ENCODE assay signal across 20 cellular contexts in the genomic region with DNA sequence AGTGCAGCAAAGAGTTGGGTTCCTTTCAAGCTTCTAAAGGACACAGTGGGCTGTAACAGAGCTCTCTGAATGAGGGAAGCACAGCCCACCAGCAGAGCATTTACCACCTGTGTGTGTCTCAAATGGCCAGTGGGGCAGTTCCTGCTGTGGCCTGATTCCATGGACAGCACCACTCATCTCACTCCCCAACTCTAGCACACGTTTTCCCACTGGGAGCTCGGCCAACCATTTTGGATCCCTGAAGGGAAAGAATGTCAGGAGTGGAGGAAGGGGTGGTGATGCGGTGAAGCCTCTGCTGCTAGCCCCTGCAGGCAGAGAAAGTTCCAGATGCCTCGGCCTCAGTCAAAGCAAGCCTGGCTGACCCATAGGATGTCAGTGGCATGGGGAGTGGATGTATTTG.
DNase-seq lines count a peak whose midpoint lies in the region; TF ChIP-seq lines count a peak whose summit lies in the region.
"Had no signal": no experiment of that assay in that cellular context is flagged by ENCODE, and none has a peak within 500 bp of the region (broad histone marks: within the 10 kb centered on the region; RNA-seq: fewer than 3 reads in every experiment).

No MANE protein-coding gene starts in this region.

- in situ Hi-C loops in astrocyte of the cerebellum (cut with HindIII; ENCODE audit: low sequenced_read_pairs) = loop anchor here (10.0 kb wide), 1 partner anchor 100 kb away; a partner anchor contains a TSS

- H3K27me3 ChIP-seq in neural progenitor cell = no peaks in the 10 kb centered on the region
- no peaks in the 10 kb centered on the region for H3K27me3 ChIP-seq in thyroid gland

- no peaks in the 10 kb centered on the region for H3K36me3 ChIP-seq in HEK293 (ENCODE audit: control insufficient read depth in 2 of 2, insufficient read depth in 1 of 2, low read length in 2 of 2)
- no peaks in the 10 kb centered on the region for H3K36me3 ChIP-seq in neural progenitor cell
- H3K36me3 ChIP-seq in thyroid gland = no peaks in the 10 kb centered on the region

- H3K27me3 Mint-ChIP-seq in neural progenitor cell (ENCODE audit: insufficient read depth, low read depth) = peaks cover 2% of the 10 kb centered on the region
- peaks cover 4% of the 10 kb centered on the region for H3K27me3 Mint-ChIP-seq in activated T-helper 1 cell treated with anti-CD3 and anti-CD28 coated beads, Interleukin-12 subunit alpha, Interleukin-12 subunit beta, Interleukin-2, Interleukin-4 antibody, amounts not matched to agents 30 ng/mL and 10 ng/mL and 1 ng/mL, durations not matched to agents 14 hours and 24 hours and 36 hours (ENCODE audit: insufficient read depth)

- TF ChIP-seq CTCF in HEK293 (tag by site-specific recombination; IDR thresholded peaks at IDR 0.05) = no peak
- TF ChIP-seq CTCF in astrocyte of the cerebellum (IDR thresholded peaks at IDR 0.05; ENCODE audit: low read depth, low read length, missing control alignments) = no peak
- TF ChIP-seq CTCF in neural progenitor cell (IDR thresholded peaks at IDR 0.05) = no peak
- TF ChIP-seq CTCF in thyroid gland (IDR thresholded peaks at IDR 0.05) = no peak

- H3K9ac ChIP-seq in neural progenitor cell = no peak overlapping the region

- H4K20me1 ChIP-seq in neural progenitor cell (ENCODE audit: low read depth) = no peaks in the 10 kb centered on the region

- H3K9me3 Mint-ChIP-seq in neural progenitor cell = no peaks in the 10 kb centered on the region
- no peaks in the 10 kb centered on the region for H3K9me3 Mint-ChIP-seq in activated T-helper 1 cell treated with anti-CD3 and anti-CD28 coated beads, Interleukin-12 subunit alpha, Interleukin-12 subunit beta, Interleukin-2, Interleukin-4 antibody, amounts not matched to agents 30 ng/mL and 10 ng/mL and 1 ng/mL, durations not matched to agents 14 hours and 24 hours and 36 hours
- H3K9me3 Mint-ChIP-seq: CD4-positive, CD25-positive, alpha-beta regulatory T cell had no signal

- POLR2A ChIA-PET in HEK293 (lab: Yijun Ruan, JAX) = interaction anchor here (0.6 kb wide), 1 partner anchor 140 kb away, joined by 3 read pairs; no protein-coding TSS in a partner anchor

- TF ChIP-seq POLR2A in thyroid gland (IDR thresholded peaks at IDR 0.05) = no peak

- H3K27ac ChIP-seq in HEK293 (ENCODE audit: extremely low read depth, low read depth, low read length) = no peak overlapping the region
- H3K27ac ChIP-seq in neural progenitor cell = no peak overlapping the region
- no peak overlapping the region for H3K27ac ChIP-seq in thyroid gland
- H3K27ac ChIP-seq: RWPE1 had no signal

- H2AFZ ChIP-seq in neural progenitor cell (replicated peaks) = no peak overlapping the region

- H3K4me1 Mint-ChIP-seq in neural progenitor cell = peaks cover 23% of the 10 kb centered on the region
- H3K4me1 Mint-ChIP-seq in activated T-helper 1 cell treated with anti-CD3 and anti-CD28 coated beads, Interleukin-12 subunit alpha, Interleukin-12 subunit beta, Interleukin-2, Interleukin-4 antibody, amounts not matched to agents 30 ng/mL and 10 ng/mL and 1 ng/mL, durations not matched to agents 14 hours and 24 hours and 36 hours (ENCODE audit: low read depth) = peaks cover 14% of the 10 kb centered on the region
- H3K4me1 Mint-ChIP-seq: B cell had no signal

- intact Hi-C loops in thyroid gland (cut with DNase I) = loop anchor here (10.0 kb wide), 1 partner anchor 170 kb away; no protein-coding TSS in a partner anchor
- intact Hi-C loops in activated T-helper 1 cell treated with anti-CD3 and anti-CD28 coated beads, Interleukin-12 subunit alpha, Interleukin-12 subunit beta, Interleukin-2, Interleukin-4 antibody, amounts not matched to agents 30 ng/mL and 10 ng/mL and 1 ng/mL, durations not matched to agents 14 hours and 24 hours and 36 hours (cut with micrococcal nuclease) = no loop called here

- H3K79me2 ChIP-seq in neural progenitor cell (ENCODE audit: low read depth) = no peaks in the 10 kb centered on the region

- no peaks in the 10 kb centered on the region for H3K36me3 Mint-ChIP-seq in neural progenitor cell
- no peaks in the 10 kb centered on the region for H3K36me3 Mint-ChIP-seq in activated T-helper 1 cell treated with anti-CD3 and anti-CD28 coated beads, Interleukin-12 subunit alpha, Interleukin-12 subunit beta, Interleukin-2, Interleukin-4 antibody, amounts not matched to agents 30 ng/mL and 10 ng/mL and 1 ng/mL, durations not matched to agents 14 hours and 24 hours and 36 hours (ENCODE audit: low read depth)
- H3K36me3 Mint-ChIP-seq: CD4-positive, CD25-positive, alpha-beta regulatory T cell had no signal

- no peak overlapping the region for H3K4me2 ChIP-seq in neural progenitor cell

- DNase-seq in astrocyte of the cerebellum (ENCODE audit: low read depth) (peak; percentile 31), neural progenitor cell (ENCODE audit: low spot score) (no peak), thyroid gland (no peak), OCI-M1 (lab: John Stamatoyannopoulos, UW) (no peak)
- no peak for DNase-seq in activated CD4-positive, alpha-beta T cell treated with anti-CD3 and anti-CD28 coated beads for 1 hour
- DNase-seq in activated T-helper 1 cell treated with anti-CD3 and anti-CD28 coated beads, Interleukin-12 subunit alpha, Interleukin-12 subunit beta, Interleukin-2, Interleukin-4 antibody, amounts not matched to agents 30 ng/mL and 10 ng/mL and 1 ng/mL, durations not matched to agents 14 hours and 24 hours and 36 hours (ENCODE audit: low spot score) = no peak
- DNase-seq: ACHN; CD4-positive, CD25-positive, alpha-beta regulatory T cell; COR-L47; DMS 273 treated with DMSO at 0.1 percent for 48 hours; GDM1; KG1; NCI-H1417; NCI-H187; NCI-H524; NCI-H82; SIG-M5 had no signal

- H3K4me1 ChIP-seq in HEK293 (ENCODE audit: control insufficient read depth, insufficient read depth, low read length) = peaks cover 19% of the 10 kb centered on the region
- H3K4me1 ChIP-seq in neural progenitor cell = peaks cover 13% of the 10 kb centered on the region
- no peaks in the 10 kb centered on the region for H3K4me1 ChIP-seq in thyroid gland

- H3K4me3 Mint-ChIP-seq in neural progenitor cell = peak overlapping the region; percentile 27
- no peak overlapping the region for H3K4me3 Mint-ChIP-seq in activated T-helper 1 cell treated with anti-CD3 and anti-CD28 coated beads, Interleukin-12 subunit alpha, Interleukin-12 subunit beta, Interleukin-2, Interleukin-4 antibody, amounts not matched to agents 30 ng/mL and 10 ng/mL and 1 ng/mL, durations not matched to agents 14 hours and 24 hours and 36 hours
- H3K4me3 Mint-ChIP-seq: B cell; CD4-positive, CD25-positive, alpha-beta regulatory T cell had no signal

- no peak overlapping the region for H3K27ac Mint-ChIP-seq in neural progenitor cell
- no peak overlapping the region for H3K27ac Mint-ChIP-seq in activated T-helper 1 cell treated with anti-CD3 and anti-CD28 coated beads, Interleukin-12 subunit alpha, Interleukin-12 subunit beta, Interleukin-2, Interleukin-4 antibody, amounts not matched to agents 30 ng/mL and 10 ng/mL and 1 ng/mL, durations not matched to agents 14 hours and 24 hours and 36 hours
- H3K27ac Mint-ChIP-seq: B cell; CD4-positive, CD25-positive, alpha-beta regulatory T cell had no signal

- no peak overlapping the region for H3K4me3 ChIP-seq in HEK293 (ENCODE audit: low read depth, low read length)
- H3K4me3 ChIP-seq in astrocyte of the cerebellum (ENCODE audit: low read depth, low read length) = no peak overlapping the region
- H3K4me3 ChIP-seq in neural progenitor cell = no peak overlapping the region
- H3K4me3 ChIP-seq in thyroid gland (replicated peaks in 1 of 3) = no peak overlapping the region

- CTCF ChIA-PET in HEK293 (lab: Yijun Ruan, JAX) = interaction anchor here (0.6 kb wide), 1 partner anchor 204 kb away, joined by 3 read pairs; no protein-coding TSS in a partner anchor

- no peaks in the 10 kb centered on the region for H3K9me3 ChIP-seq in HEK293 (ENCODE audit: control insufficient read depth, insufficient read depth, low read depth, low read length)
- no peaks in the 10 kb centered on the region for H3K9me3 ChIP-seq in neural progenitor cell (ENCODE audit: low read depth)
- H3K9me3 ChIP-seq in thyroid gland = no peaks in the 10 kb centered on the region

- peaks cover 4% of the 10 kb centered on the region for H3F3A ChIP-seq in neural progenitor cell (ENCODE audit: low read depth)

- 67 to 68% methylated on average over 4 of the region's 4 CpGs for WGBS in thyroid gland, 2 donors

TF ChIP-seq in HEK293, 187 proteins besides CTCF, POLR2A, EP300 and RAD21:
- TF ChIP-seq SP7 (tag by site-specific recombination; IDR thresholded peaks at IDR 0.05) = no peak
- TF ChIP-seq ZNF548 (tag by site-specific recombination; IDR thresholded peaks at IDR 0.05) = no peak
- peak; percentile 83 for TF ChIP-seq ZIC2 (tag by site-specific recombination; IDR thresholded peaks at IDR 0.05)
- TF ChIP-seq KLF9 (tag by site-specific recombination; IDR thresholded peaks at IDR 0.05; ENCODE audit: low read depth) = no peak
- no peak for TF ChIP-seq KLF16 (tag by site-specific recombination; IDR thresholded peaks at IDR 0.05)
- no peak for TF ChIP-seq MYNN (tag by site-specific recombination; IDR thresholded peaks at IDR 0.05; ENCODE audit: borderline replicate concordance)
